In genomic region chr6:117932676-117933075, GRCh38 we compare ENCODE assay signal across 16 cellular contexts. TPM values are rescaled to one million over a fixed set of nuclear protein-coding genes. Genes with fewer than 3 reads are reported as not detected.
DNase-seq lines count a peak whose midpoint lies in the region; TF ChIP-seq lines count a peak whose summit lies in the region.
"Had no signal": no experiment of that assay in that cellular context is flagged by ENCODE, and none has a peak within 500 bp of the region (broad histone marks: within the 10 kb centered on the region; RNA-seq: fewer than 3 reads in every experiment).

No MANE protein-coding gene starts in this region.

- DNase-seq in CMK (ENCODE audit: low read depth), result peak; percentile 22
- DNase-seq in MV-4-11 (lab: John Stamatoyannopoulos, UW), result peak; percentile 4
- no peak for DNase-seq in neural crest cell (ENCODE audit: low read depth, low spot score)
- DNase-seq in stimulated activated CD4-positive, alpha-beta T cell treated with anti-CD3 and anti-CD28 coated beads, Interleukin-2, amount 100 ng/mL, for 48 hours, result no peak
- no peak for DNase-seq in NCI-H1694 treated with DMSO at 0.1 percent for 48 hours (lab: John Stamatoyannopoulos, UW)
- no peak for DNase-seq in effector CD4-positive, alpha-beta T cell
- DNase-seq: 8988T; ACHN; BE2C; Caco-2; Calu3; CD4-positive, alpha-beta memory T cell; CD4-positive, CD25-positive, alpha-beta regulatory T cell; CD8-positive, alpha-beta memory T cell; GF-D8 had no signal

- peaks cover 42% of the 10 kb centered on the region for H3K4me1 Mint-ChIP-seq in neural crest cell
- H3K4me1 Mint-ChIP-seq: CD14-positive monocyte; CD4-positive, alpha-beta memory T cell; CD4-positive, CD25-positive, alpha-beta regulatory T cell; CD8-positive, alpha-beta memory T cell had no signal

- peaks cover 10% of the 10 kb centered on the region for H3K9me3 Mint-ChIP-seq in neural crest cell

- peaks cover 25% of the 10 kb centered on the region for H3K36me3 Mint-ChIP-seq in neural crest cell (ENCODE audit: low read depth)
- H3K36me3 Mint-ChIP-seq: CD14-positive monocyte; CD4-positive, CD25-positive, alpha-beta regulatory T cell; CD8-positive, alpha-beta memory T cell had no signal

- no peak for TF ChIP-seq CTCF in neural crest cell (conservative IDR thresholded peaks at IDR 0.05)

- H3K27me3 Mint-ChIP-seq in neural crest cell (ENCODE audit: low read depth), result no peaks in the 10 kb centered on the region
- H3K27me3 Mint-ChIP-seq: CD4-positive, CD25-positive, alpha-beta regulatory T cell had no signal

- H3K27ac Mint-ChIP-seq in neural crest cell (ENCODE audit: unreplicated experiment), result peak overlapping the region; percentile 70
- H3K27ac Mint-ChIP-seq: CD14-positive monocyte; CD4-positive, alpha-beta memory T cell; CD4-positive, CD25-positive, alpha-beta regulatory T cell; CD8-positive, alpha-beta memory T cell had no signal

- H3K4me3 Mint-ChIP-seq in neural crest cell, result no peak overlapping the region
- H3K4me3 Mint-ChIP-seq: CD14-positive monocyte; CD4-positive, alpha-beta memory T cell; CD4-positive, CD25-positive, alpha-beta regulatory T cell; CD8-positive, alpha-beta memory T cell had no signal

RNA-seq across cellular contexts. Expression of gene SLC35F1, which starts 25.6 kb away (rescaled TPM):
- total RNA-seq in neural crest cell, result 41.4 and 43.1 TPM in 2 replicates
- total RNA-seq: Caco-2; Calu3; CD4-positive, alpha-beta memory T cell; CD4-positive, CD25-positive, alpha-beta regulatory T cell; CD8-positive, alpha-beta memory T cell had no signal

Comparison
In these comparisons a context has a peak if more than half of its experiments do, and no peak if none do; other contexts are left out.
1. DNase-seq: peak in CMK (single experiment) and MV-4-11 (single experiment); none in neural crest cell (single experiment), stimulated activated CD4-positive, alpha-beta T cell treated with anti-CD3 and anti-CD28 coated beads, Interleukin-2, amount 100 ng/mL, for 48 hours (0 of 2), NCI-H1694 treated with DMSO at 0.1 percent for 48 hours (single experiment) and effector CD4-positive, alpha-beta T cell (single experiment).